ENCODE assay signal across 8 cellular contexts in genomic region chr2:25877431-25878360, GRCh38. TPM values are rescaled to one million over a fixed set of nuclear protein-coding genes. Genes with fewer than 3 reads are reported as not detected.
A peak's percentile ranks its signal among the peaks of the same experiment; 100 is the strongest.
DNase-seq lines count a peak whose midpoint lies in the region; ATAC-seq, FAIRE-seq and TF ChIP-seq lines count a peak whose summit lies in the region.

No MANE protein-coding gene starts in this region.

- TF ChIP-seq CTCF in HFFc6 (IDR thresholded peaks at IDR 0.05) (no peak), NB4 (IDR thresholded peaks at IDR 0.05; ENCODE audit: low read depth, low read length) (no peak), adrenal gland (IDR thresholded peaks at IDR 0.05) (no peak)

- H3K36me3 Mint-ChIP-seq in HFFc6 (ENCODE audit: low read depth) (0 out of 2 replicates have a peak, but pooled peaks cover 4% of the 10 kb centered on the region), T-cell (peaks cover 14% of the 10 kb centered on the region)

- CTCF ChIA-PET in T-cell (lab: Charles Lee) = interaction anchor here in 1 of 2 donors (0.7 to 1.5 kb wide), 13 partner anchors 24 to 908 kb away, joined by 3 to 25 read pairs (median 3); partner anchors contain the start of genes CENPA, DTNB, KIF3C and SELENOI

- intact Hi-C loops in adrenal gland (cut with DNase I) = no loop called here
- intact Hi-C loops in left ventricle myocardium superior (cut with micrococcal nuclease) = no loop called here

- H3K27me3 Mint-ChIP-seq in HFFc6 (ENCODE audit: insufficient read depth) (no peaks in the 10 kb centered on the region; the same call in 1 of the 2 replicates), T-cell (no peaks in the 10 kb centered on the region)

- peak overlapping the region; percentile 98 for H3K27ac Mint-ChIP-seq in HFFc6
- peak overlapping the region; percentile 97 to 100 for H3K27ac Mint-ChIP-seq in T-cell

- no peaks in the 10 kb centered on the region for H3K9me3 Mint-ChIP-seq in HFFc6
- no peaks in the 10 kb centered on the region for H3K9me3 Mint-ChIP-seq in T-cell

- H3K9me3 ChIP-seq in adrenal gland (replicated peaks in 1 of 3) = no peaks in the 10 kb centered on the region

- no peaks in the 10 kb centered on the region for H3K36me3 ChIP-seq in adrenal gland (replicated peaks in 1 of 2)

- H3K27ac ChIP-seq in adrenal gland = peak overlapping the region; percentile 83 to 98 (median 98)

- WGBS in adrenal gland, 4 donors = 0 to 1% (median 0%) methylated on average over 49 to 64 of the region's 64 CpGs

- H3K4me3 Mint-ChIP-seq in HFFc6 = peak overlapping the region; percentile 99
- peak overlapping the region; percentile 97 to 99 (median 98) for H3K4me3 Mint-ChIP-seq in T-cell

- H3K4me3 ChIP-seq in NB4 (ENCODE audit: low read depth, low read length) = peak overlapping the region; percentile 86
- peak overlapping the region; percentile 70 to 93 (median 82) for H3K4me3 ChIP-seq in adrenal gland

- ATAC-seq in T-cell (replicated peaks in 1 of 4) (peak; percentile 24 to 52 (median 30)), left ventricle myocardium superior (peak; percentile 60)

- peaks cover 52% of the 10 kb centered on the region for H3K4me1 Mint-ChIP-seq in HFFc6 (ENCODE audit: low read depth)
- H3K4me1 Mint-ChIP-seq in T-cell = peaks cover 42 to 44% (median 43%) of the 10 kb centered on the region in 3 donors

- DNase-seq in GF-D8 (lab: John Stamatoyannopoulos, UW) (peak; percentile 29), HFFc6 (peak; percentile 34), NB4 (ENCODE audit: low read depth) (peak; percentile 79), T-cell (peak; percentile 11 to 78 (median 56)), adrenal gland (peak; percentile 53 to 73 (median 59)), left ventricle myocardium superior (peak; percentile 46), putamen (ENCODE audit: low spot score) (peak; percentile 63), urothelium cell line (ENCODE audit: low spot score) (peak; percentile 71)

- TF ChIP-seq POLR2A in NB4 (IDR thresholded peaks at IDR 0.05; ENCODE audit: extremely low read depth, insufficient read length) (no peak), adrenal gland (IDR thresholded peaks at IDR 0.05) (peak in 1 of 2 donors; percentile 42)

- H3K27me3 ChIP-seq in adrenal gland = peaks cover 3% of the 10 kb centered on the region

- POLR2A ChIA-PET in T-cell (lab: Charles Lee) = interaction anchor here in 1 of 2 donors (0.7 kb wide), 1 partner anchor 368 kb away, joined by 3 read pairs; no protein-coding TSS in a partner anchor

- FAIRE-seq in urothelium cell line (lab: Jason Lieb, UNC) = peak; percentile 56

- peaks cover 8 to 21% of the 10 kb centered on the region in 2 donors for H3K4me1 ChIP-seq in adrenal gland (replicated peaks in 1 of 2)

RNA-seq across cellular contexts. Expression of gene ASXL2, which starts 0.6 kb away (rescaled TPM):
- total RNA-seq in HFFc6 (2021; fragmentation: NEBNext Ultra II Directional; extraction: Animal tissue kit (Norgen Biotek cat#: 25700)) = 10 to 100 TPM; 24.6 to 29.6 (median 26.6) TPM
- total RNA-seq in T-cell (10 to 100 TPM; 36.3 to 53.2 (median 48.3) TPM), adrenal gland (10 to 100 TPM; 13.8 to 41.8 (median 28.5) TPM), left ventricle myocardium superior (26.1 TPM)
- 10 to 100 TPM in 1 of 3 donors, 1 to 10 TPM in 2; 1.4 to 23.4 (median 2.4) TPM for polyA plus RNA-seq in adrenal gland

Comparison
In these comparisons a context has a peak if more than half of its experiments do, and no peak if none do; other contexts are left out.
1. Peak in every context shown above with its lines: DNase-seq, ATAC-seq, H3K4me3 ChIP-seq and H3K27ac ChIP-seq.
2. DNase-seq: peak in every context shown above with its lines; median percentile 79 in NB4; 71 in urothelium cell line; 63 in putamen; 59 in adrenal gland; 56 in T-cell; 46 in left ventricle myocardium superior; 34 in HFFc6; 29 in GF-D8.